Comparison of ENCODE assay signal across 9 cellular contexts in genomic region chr4:173521474-173522159, GRCh38. TPM values are rescaled to one million over a fixed set of nuclear protein-coding genes. Genes with fewer than 3 reads are reported as not detected.
DNase-seq lines count a peak whose midpoint lies in the region; ATAC-seq and TF ChIP-seq lines count a peak whose summit lies in the region.
"Had no signal": no experiment of that assay in that cellular context is flagged by ENCODE, and none has a peak within 500 bp of the region (broad histone marks: within the 10 kb centered on the region; RNA-seq: fewer than 3 reads in every experiment).

No MANE protein-coding gene starts in this region.

- H3K4me1 Mint-ChIP-seq in neural progenitor cell: peaks cover 28% of the 10 kb centered on the region

- no peak for DNase-seq in AG10803 (ENCODE audit: low read depth)
- peak; percentile 87 for DNase-seq in SK-N-DZ (ENCODE audit: low spot score)
- DNase-seq in foreskin fibroblast: no peak
- peak; percentile 55 for DNase-seq in neural progenitor cell (ENCODE audit: low spot score)
- no peak for DNase-seq in SKM-1 treated with dmso at 0.1 percent for 144 hours (lab: John Stamatoyannopoulos, UW; ENCODE audit: unreplicated experiment)
- DNase-seq in HCEC 1CT: no peak
- DNase-seq in NCI-H510A (lab: John Stamatoyannopoulos, UW): no peak
- DNase-seq: activated naive CD4-positive, alpha-beta T cell treated with anti-CD3 and anti-CD28 coated beads, Interleukin-2, amount 50 U/mL, for 16 hours had no signal

- no peak for ATAC-seq in GM19463 (IDR thresholded peaks at IDR 0.05; ENCODE audit: unreplicated experiment)

- peaks cover 8% of the 10 kb centered on the region for H3K9me3 Mint-ChIP-seq in neural progenitor cell

- H3K36me3 Mint-ChIP-seq in neural progenitor cell: no peaks in the 10 kb centered on the region

- H2AFZ ChIP-seq in neural progenitor cell (replicated peaks): no peak overlapping the region

- peak overlapping the region; percentile 74 for H3K4me2 ChIP-seq in neural progenitor cell

- H3K9ac ChIP-seq in neural progenitor cell: no peak overlapping the region

- no peak overlapping the region for H3K27ac ChIP-seq in neural progenitor cell

- peaks cover 100% of the 10 kb centered on the region for H3K27me3 ChIP-seq in neural progenitor cell

- TF ChIP-seq CTCF in AG10803 (conservative IDR thresholded peaks at IDR 0.05; ENCODE audit: low read length) (no peak), foreskin fibroblast (IDR thresholded peaks at IDR 0.05; ENCODE audit: low read depth, low read length) (no peak), neural progenitor cell (IDR thresholded peaks at IDR 0.05) (no peak)

- H3K27me3 Mint-ChIP-seq in neural progenitor cell (ENCODE audit: insufficient read depth, low read depth): peaks cover 98% of the 10 kb centered on the region

- H3K9me3 ChIP-seq in neural progenitor cell (ENCODE audit: low read depth): no peaks in the 10 kb centered on the region

- H3K27ac Mint-ChIP-seq in neural progenitor cell: no peak overlapping the region

- H3K4me1 ChIP-seq in neural progenitor cell: peaks cover 29% of the 10 kb centered on the region

- H3K36me3 ChIP-seq in neural progenitor cell: no peaks in the 10 kb centered on the region

- peaks cover 100% of the 10 kb centered on the region for H4K20me1 ChIP-seq in neural progenitor cell (ENCODE audit: low read depth)

- H3K4me3 ChIP-seq in AG10803 (ENCODE audit: low read length): peak overlapping the region; percentile 44
- peak overlapping the region; percentile 19 to 56 for H3K4me3 ChIP-seq in foreskin fibroblast (ENCODE audit: low read depth in 1 of 2, low read length in 2 of 2)
- peak overlapping the region; percentile 43 for H3K4me3 ChIP-seq in neural progenitor cell

- H3K4me3 Mint-ChIP-seq in neural progenitor cell: peak overlapping the region; percentile 85

- H3F3A ChIP-seq in neural progenitor cell (ENCODE audit: low read depth): peaks cover 26% of the 10 kb centered on the region

- no peaks in the 10 kb centered on the region for H3K79me2 ChIP-seq in neural progenitor cell (ENCODE audit: low read depth)

RNA-seq across cellular contexts. Expression of gene HAND2, which starts 8.4 kb away (rescaled TPM):
- polyA plus RNA-seq in SK-N-DZ (2014; cell fraction: cytosol; rRNA removed): 257 and 444 TPM in 2 replicates
- polyA plus RNA-seq in SK-N-DZ (2014; cell fraction: nucleus; rRNA removed): 378 and 426 TPM in 2 replicates
- 0.09 TPM in 1 of 2 replicates, not detected in the other for total RNA-seq in neural progenitor cell (ENCODE audit: low replicate concordance)

Comparison
In these comparisons a context has a peak if more than half of its experiments do, and no peak if none do; other contexts are left out.
1. DNase-seq: peak in SK-N-DZ (single experiment) and neural progenitor cell (single experiment); none in AG10803 (single experiment), foreskin fibroblast (0 of 2), SKM-1 treated with dmso at 0.1 percent for 144 hours (single experiment), HCEC 1CT (single experiment) and NCI-H510A (single experiment).
2. Peak in every context shown above with its lines, with median percentiles within 50 percentile points of each other: H3K4me3 ChIP-seq.